8 cellular contexts compared by ENCODE assay signal in the genomic region with DNA sequence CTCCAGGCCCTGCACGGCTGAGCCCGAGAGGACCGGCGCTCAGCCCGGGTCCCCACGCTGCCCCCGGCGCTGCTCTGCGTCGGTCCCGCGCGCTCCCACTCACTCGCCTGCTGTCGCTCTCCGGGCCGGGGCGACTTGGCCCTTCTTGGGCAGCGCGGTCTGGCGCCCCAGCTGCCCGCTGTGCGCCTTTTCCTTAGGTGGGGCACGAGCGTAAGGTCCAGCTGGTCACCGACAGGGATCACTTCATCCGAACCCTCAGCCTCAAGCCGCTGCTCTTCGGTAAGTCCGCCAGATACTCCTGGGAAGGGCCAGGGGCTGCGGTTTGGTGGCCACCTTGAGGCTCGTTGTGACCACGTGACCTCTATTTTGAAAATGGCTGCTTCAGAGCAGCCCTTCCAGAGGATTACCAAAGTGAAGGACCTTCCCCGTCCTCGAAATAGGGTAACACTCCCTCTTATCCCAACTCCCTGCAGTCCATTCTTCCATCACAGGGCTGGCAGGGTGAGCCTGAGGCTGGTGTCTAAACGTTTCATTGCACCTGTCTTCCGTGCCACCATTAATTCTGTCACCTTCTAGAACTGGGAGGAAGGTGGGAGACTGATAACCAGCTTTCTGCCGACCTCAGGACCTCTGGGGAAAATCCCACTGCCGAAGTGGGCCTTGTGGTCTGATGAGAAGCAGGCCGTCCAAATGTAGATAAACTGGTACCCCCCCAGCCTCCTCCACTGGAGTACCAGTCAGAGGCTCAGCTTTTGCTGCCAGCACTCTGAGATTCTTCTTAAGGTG. TPM values are rescaled to one million over a fixed set of nuclear protein-coding genes. Genes with fewer than 3 reads are reported as not detected.
DNase-seq lines count a peak whose midpoint lies in the region; ATAC-seq and TF ChIP-seq lines count a peak whose summit lies in the region.

No MANE protein-coding gene starts in this region.

- H3K27ac Mint-ChIP-seq in activated naive CD4-positive, alpha-beta T cell treated with anti-CD3 and anti-CD28 coated beads, Interleukin-2, amount 50 U/mL, for 24 hours: peak overlapping the region; percentile 94

- H3K27ac ChIP-seq in HUES6 (ENCODE audit: low read depth, low read length) (peak overlapping the region; percentile 58), right cardiac atrium (ENCODE audit: low read length) (peak overlapping the region; percentile 90), gastrocnemius medialis (peak overlapping the region; percentile 79 to 89 (median 86))

- peak overlapping the region; percentile 92 for H3K9ac ChIP-seq in HUES6 (ENCODE audit: low read length)

- H3K4me3 Mint-ChIP-seq in activated naive CD4-positive, alpha-beta T cell treated with anti-CD3 and anti-CD28 coated beads, Interleukin-2, amount 50 U/mL, for 24 hours: peak overlapping the region; percentile 95

- H3K36me3 ChIP-seq in HUES6 (ENCODE audit: control insufficient read depth, insufficient read depth, low read length): peaks cover 3% of the 10 kb centered on the region; the same call in 1 of the 2 replicates
- H3K36me3 ChIP-seq in gastrocnemius medialis: no peaks in the 10 kb centered on the region

- peaks cover 42% of the 10 kb centered on the region for H3K4me1 Mint-ChIP-seq in activated naive CD4-positive, alpha-beta T cell treated with anti-CD3 and anti-CD28 coated beads, Interleukin-2, amount 50 U/mL, for 24 hours

- no peaks in the 10 kb centered on the region for H3K9me3 Mint-ChIP-seq in activated naive CD4-positive, alpha-beta T cell treated with anti-CD3 and anti-CD28 coated beads, Interleukin-2, amount 50 U/mL, for 24 hours

- H3K36me3 Mint-ChIP-seq in activated naive CD4-positive, alpha-beta T cell treated with anti-CD3 and anti-CD28 coated beads, Interleukin-2, amount 50 U/mL, for 24 hours: no peaks in the 10 kb centered on the region

- no peaks in the 10 kb centered on the region for H3K27me3 Mint-ChIP-seq in activated naive CD4-positive, alpha-beta T cell treated with anti-CD3 and anti-CD28 coated beads, Interleukin-2, amount 50 U/mL, for 24 hours

- H3K9me3 ChIP-seq in HUES6 (ENCODE audit: control insufficient read depth, insufficient read depth, low read depth, low read length) (no peaks in the 10 kb centered on the region), right cardiac atrium (ENCODE audit: control insufficient read depth, low read length) (no peaks in the 10 kb centered on the region), gastrocnemius medialis (no peaks in the 10 kb centered on the region)

- in situ Hi-C loops in gastrocnemius medialis (cut with MboI; ENCODE audit: low sequenced_read_pairs in 4 of 4): no loop called here

- TF ChIP-seq CTCF in AG10803 (conservative IDR thresholded peaks at IDR 0.05; ENCODE audit: low read length) (no peak), GM12865 (IDR thresholded peaks at IDR 0.05; ENCODE audit: insufficient read depth, low read depth, low read length, missing control alignments) (no peak), gastrocnemius medialis (IDR thresholded peaks at IDR 0.05 in 4 of 5, conservative IDR thresholded peaks at IDR 0.05 in 1 of 5) (no peak)

- peaks cover 13% of the 10 kb centered on the region for H3K4me1 ChIP-seq in HUES6 (ENCODE audit: control insufficient read depth, insufficient read depth, low read length)
- peaks cover 8% of the 10 kb centered on the region for H3K4me1 ChIP-seq in right cardiac atrium (ENCODE audit: control insufficient read depth, insufficient read depth, low read length)
- peaks cover 27 to 36% of the 10 kb centered on the region in 2 donors for H3K4me1 ChIP-seq in gastrocnemius medialis

- ATAC-seq in right cardiac atrium (peak; percentile 12 to 33), gastrocnemius medialis (peak; percentile 44 to 46), HG02623 (IDR thresholded peaks at IDR 0.05; ENCODE audit: unreplicated experiment) (no peak)

- WGBS in right cardiac atrium: 5% methylated on average over 40 of the region's 40 CpGs

- intact Hi-C loops in right cardiac atrium (cut with DNase I) (loop anchor here in 1 of 4 donors (10.0 kb wide), 1 partner anchor 454 kb away; no protein-coding TSS in a partner anchor), gastrocnemius medialis (cut with DNase I; ENCODE audit: low total_unique reads) (loop anchor here (1.0 to 2.0 kb wide), 3 partner anchors 16 to 102 kb away; a partner anchor contains a TSS)

- H3K27me3 ChIP-seq in HUES6 (ENCODE audit: control insufficient read depth, insufficient read depth, low read length): no peaks in the 10 kb centered on the region; the same call in 1 of the 2 replicates
- H3K27me3 ChIP-seq in right cardiac atrium (ENCODE audit: control insufficient read depth, insufficient read depth): no peaks in the 10 kb centered on the region
- no peaks in the 10 kb centered on the region for H3K27me3 ChIP-seq in gastrocnemius medialis

- DNase-seq in AG10803 (ENCODE audit: low read depth) (peak; percentile 23), GM12865 (ENCODE audit: low read depth) (peak; percentile 51), right cardiac atrium (peak; percentile 20 to 66 (median 55)), gastrocnemius medialis (no peak), NCI-H446 treated with DMSO at 0.1 percent for 48 hours (lab: John Stamatoyannopoulos, UW) (no peak)

- no peak for TF ChIP-seq POLR2A in gastrocnemius medialis (IDR thresholded peaks at IDR 0.05)

- H3K4me3 ChIP-seq in AG10803 (ENCODE audit: low read length) (peak overlapping the region; percentile 82), GM12865 (ENCODE audit: low read depth, low read length) (peak overlapping the region; percentile 82), HUES6 (ENCODE audit: low read depth, low read length) (peak overlapping the region; percentile 86), right cardiac atrium (ENCODE audit: low read length) (peak overlapping the region; percentile 63), gastrocnemius medialis (peak overlapping the region; percentile 79 to 86 (median 84))

RNA-seq across cellular contexts. Expression of a gene that starts 0.8 kb away (rescaled TPM):
- total RNA-seq in right cardiac atrium (10 to 100 TPM; 39.1 to 42.8 (median 39.5) TPM), gastrocnemius medialis (10 to 100 TPM; 13.6 to 21.7 (median 20.3) TPM)
- polyA plus RNA-seq in right cardiac atrium: 24.9 TPM

RNA-seq across cellular contexts. Expression of a gene that starts 16.4 kb away (rescaled TPM):
- total RNA-seq in right cardiac atrium (100 to 1,000 TPM in 1 of 4 donors, 10 to 100 TPM in 3; 77.3 to 109 (median 90.1) TPM), gastrocnemius medialis (10 to 100 TPM; 40.4 to 50.9 (median 45.5) TPM)
- 65.3 TPM for polyA plus RNA-seq in right cardiac atrium

RNA-seq across cellular contexts. Expression of a gene that starts 27.6 kb away (rescaled TPM):
- total RNA-seq in right cardiac atrium (10 to 100 TPM in 2 of 4 donors, 1 to 10 TPM in 2; 7.5 to 10.4 (median 10.0) TPM), gastrocnemius medialis (10 to 100 TPM; 10.6 to 20.1 (median 16.3) TPM)
- 8.3 TPM for polyA plus RNA-seq in right cardiac atrium

RNA-seq across cellular contexts. Expression of a gene that starts 31.1 kb away (rescaled TPM):
- 100 to 1,000 TPM; 164 to 188 (median 173) TPM for total RNA-seq in right cardiac atrium
- polyA plus RNA-seq in right cardiac atrium: 220 TPM
- total RNA-seq in gastrocnemius medialis: 100 to 1,000 TPM; 129 to 181 (median 148) TPM

RNA-seq across cellular contexts. Expression of a gene that starts 38.4 kb away (rescaled TPM):
- 10 to 100 TPM; 50.5 to 62.6 (median 60.5) TPM for total RNA-seq in right cardiac atrium
- polyA plus RNA-seq in right cardiac atrium: 34.7 TPM
- total RNA-seq in gastrocnemius medialis: 100 to 1,000 TPM; 178 to 229 (median 205) TPM

Comparison
In these comparisons a context has a peak if more than half of its experiments do, and no peak if none do; other contexts are left out.
1. DNase-seq: peak in AG10803 (single experiment), GM12865 (single experiment) and right cardiac atrium (3 of 3); none in gastrocnemius medialis (0 of 2) and NCI-H446 treated with DMSO at 0.1 percent for 48 hours (single experiment).
2. Peak in every context shown above with its lines, with median percentiles within 50 percentile points of each other: H3K4me3 ChIP-seq and H3K27ac ChIP-seq.